In genomic region chr10:63633677-63634487, GRCh38 we compare ENCODE assay signal across 9 cellular contexts.
DNase-seq lines count a peak whose midpoint lies in the region; ATAC-seq and TF ChIP-seq lines count a peak whose summit lies in the region.
"Had no signal": no experiment of that assay in that cellular context is flagged by ENCODE, and none has a peak within 500 bp of the region (broad histone marks: within the 10 kb centered on the region; RNA-seq: fewer than 3 reads in every experiment).

No MANE protein-coding gene starts in this region.

- ATAC-seq in activated T-cell treated with anti-CD3 and anti-CD28 coated beads, Interleukin-2, amount 50 U/mL, for 4 hours = no peak
- ATAC-seq in GM21423 (IDR thresholded peaks at IDR 0.05; ENCODE audit: unreplicated experiment) = no peak

- no peak overlapping the region for H2AFZ ChIP-seq in smooth muscle cell (ENCODE audit: low read depth)

- no peaks in the 10 kb centered on the region for H3K36me3 Mint-ChIP-seq in activated T-cell treated with anti-CD3 and anti-CD28 coated beads, Interleukin-2, amount 50 U/mL, for 4 hours (ENCODE audit: insufficient read depth)
- H3K36me3 Mint-ChIP-seq: activated naive CD8-positive, alpha-beta T cell had no signal

- WGBS in esophagus muscularis mucosa = 81% methylated on average over 5 of the region's 5 CpGs
- WGBS in smooth muscle cell (ENCODE audit: low lambda C conversion rate) = 76% methylated on average over 5 of the region's 5 CpGs

- no peaks in the 10 kb centered on the region for H3K9me3 Mint-ChIP-seq in activated T-cell treated with anti-CD3 and anti-CD28 coated beads, Interleukin-2, amount 50 U/mL, for 4 hours

- intact Hi-C loops in esophagus muscularis mucosa (cut with DNase I) = loop anchor here (5.0 kb wide), 2 partner anchors 63 to 467 kb away; no protein-coding TSS in a partner anchor

- H3K4me3 Mint-ChIP-seq in activated T-cell treated with anti-CD3 and anti-CD28 coated beads, Interleukin-2, amount 50 U/mL, for 4 hours = no peak overlapping the region
- H3K4me3 Mint-ChIP-seq: activated naive CD8-positive, alpha-beta T cell had no signal

- no peak for TF ChIP-seq EP300 in esophagus muscularis mucosa (IDR thresholded peaks at IDR 0.05)

- H3K79me2 ChIP-seq in smooth muscle cell (ENCODE audit: low read depth) = no peaks in the 10 kb centered on the region

- H3K27ac ChIP-seq in 22Rv1 (peak overlapping the region; percentile 65), esophagus muscularis mucosa (replicated peaks in 1 of 4) (no peak overlapping the region), smooth muscle cell (ENCODE audit: low read depth) (no peak overlapping the region)

- peak; percentile 86 for DNase-seq in G401 (ENCODE audit: low spot score)
- DNase-seq in NT2/D1 (ENCODE audit: low read depth, low spot score) = peak; percentile 27
- no peak for DNase-seq in esophagus muscularis mucosa (ENCODE audit: extremely low spot score)
- DNase-seq in smooth muscle cell (lab: John Stamatoyannopoulos, UW; ENCODE audit: unreplicated experiment) = no peak
- DNase-seq in activated T-cell treated with anti-CD3 and anti-CD28 coated beads, Interleukin-2, amount 50 U/mL, for 4 hours = no peak
- no peak for DNase-seq in cortex of kidney (lab: John Stamatoyannopoulos, UW)

- no peak for TF ChIP-seq POLR2A in esophagus muscularis mucosa (IDR thresholded peaks at IDR 0.05; ENCODE audit: low read depth)

- no peaks in the 10 kb centered on the region for H3K9me3 ChIP-seq in NT2/D1 (ENCODE audit: insufficient read depth, low read length)
- no peaks in the 10 kb centered on the region for H3K9me3 ChIP-seq in esophagus muscularis mucosa
- no peaks in the 10 kb centered on the region for H3K9me3 ChIP-seq in smooth muscle cell (replicated peaks; ENCODE audit: low read depth)

- no peaks in the 10 kb centered on the region for H3K27me3 ChIP-seq in NT2/D1 (ENCODE audit: insufficient read depth, insufficient read length)
- H3K27me3 ChIP-seq in esophagus muscularis mucosa = no peaks in the 10 kb centered on the region
- H3K27me3 ChIP-seq in smooth muscle cell (ENCODE audit: low read depth) = no peaks in the 10 kb centered on the region

- H3K4me3 ChIP-seq in NT2/D1 (ENCODE audit: insufficient read length, low read depth) = no peak overlapping the region
- H3K4me3 ChIP-seq in esophagus muscularis mucosa = no peak overlapping the region
- no peak overlapping the region for H3K4me3 ChIP-seq in smooth muscle cell

- H3K36me3 ChIP-seq in NT2/D1 (ENCODE audit: insufficient read depth, insufficient read length, low read length) (no peaks in the 10 kb centered on the region), esophagus muscularis mucosa (no peaks in the 10 kb centered on the region), smooth muscle cell (ENCODE audit: low read depth) (no peaks in the 10 kb centered on the region)

- no peaks in the 10 kb centered on the region for H4K20me1 ChIP-seq in smooth muscle cell (ENCODE audit: low read depth)

- H3K4me2 ChIP-seq in smooth muscle cell = no peak overlapping the region

- H3K9ac ChIP-seq in NT2/D1 (ENCODE audit: insufficient read length, low read depth) (no peak overlapping the region), smooth muscle cell (ENCODE audit: low read depth) (no peak overlapping the region)

- peaks cover 14% of the 10 kb centered on the region for H3F3A ChIP-seq in smooth muscle cell (ENCODE audit: low read depth)

- TF ChIP-seq CTCF in 22Rv1 (IDR thresholded peaks at IDR 0.05) (peak; percentile 70), esophagus muscularis mucosa (IDR thresholded peaks at IDR 0.05) (peak; percentile 36 to 46 (median 40)), smooth muscle cell (IDR thresholded peaks at IDR 0.05; ENCODE audit: borderline replicate concordance, insufficient read depth, poor library complexity, severe bottlenecking) (peak; percentile 40)

- no peaks in the 10 kb centered on the region for H3K27me3 Mint-ChIP-seq in activated T-cell treated with anti-CD3 and anti-CD28 coated beads, Interleukin-2, amount 50 U/mL, for 4 hours (ENCODE audit: low read depth)
- H3K27me3 Mint-ChIP-seq: activated naive CD8-positive, alpha-beta T cell had no signal

- H3K4me1 ChIP-seq in NT2/D1 (ENCODE audit: insufficient read depth, insufficient read length) = no peaks in the 10 kb centered on the region
- peaks cover 12 to 18% (median 17%) of the 10 kb centered on the region in 4 donors for H3K4me1 ChIP-seq in esophagus muscularis mucosa
- H3K4me1 ChIP-seq in smooth muscle cell (ENCODE audit: low read depth) = peaks cover 9% of the 10 kb centered on the region

- in situ Hi-C loops in G401 (cut with HindIII; ENCODE audit: low sequenced_read_pairs) = no loop called here

- H3K4me1 Mint-ChIP-seq in activated T-cell treated with anti-CD3 and anti-CD28 coated beads, Interleukin-2, amount 50 U/mL, for 4 hours (ENCODE audit: low read depth) = peaks cover 14% of the 10 kb centered on the region

Comparison
In these comparisons a context has a peak if more than half of its experiments do, and no peak if none do; other contexts are left out.
1. DNase-seq: peak in G401 (single experiment) and NT2/D1 (single experiment); none in esophagus muscularis mucosa (single experiment), smooth muscle cell (single experiment), activated T-cell treated with anti-CD3 and anti-CD28 coated beads, Interleukin-2, amount 50 U/mL, for 4 hours (single experiment) and cortex of kidney (single experiment).
2. Peak in every context shown above with its lines, with median percentiles within 50 percentile points of each other: CTCF ChIP-seq.